9 cellular contexts compared by ENCODE assay signal in genomic region chr22:29167032-29167911, GRCh38. TPM values are rescaled to one million over a fixed set of nuclear protein-coding genes. Genes with fewer than 3 reads are reported as not detected.
DNase-seq lines count a peak whose midpoint lies in the region; ATAC-seq and TF ChIP-seq lines count a peak whose summit lies in the region.
"Had no signal": no experiment of that assay in that cellular context is flagged by ENCODE, and none has a peak within 500 bp of the region (broad histone marks: within the 10 kb centered on the region; RNA-seq: fewer than 3 reads in every experiment).

No MANE protein-coding gene starts in this region.

- peak overlapping the region; percentile 25 for H3K27ac Mint-ChIP-seq in activated T-cell treated with anti-CD3 and anti-CD28 coated beads, Interleukin-2, amount 50 U/mL, for 72 hours

- no peaks in the 10 kb centered on the region for H3K36me3 ChIP-seq in WERI-Rb-1

- TF ChIP-seq CTCF in GM10266 (IDR thresholded peaks at IDR 0.05; ENCODE audit: control insufficient read depth, insufficient read depth, low read depth, missing control alignments) = no peak
- TF ChIP-seq CTCF in HL-60 (IDR thresholded peaks at IDR 0.05; ENCODE audit: insufficient read depth, low read length) = no peak
- TF ChIP-seq CTCF in WERI-Rb-1 (IDR thresholded peaks at IDR 0.05; ENCODE audit: low read depth, low read length) = no peak

- H3K27me3 ChIP-seq in HL-60 (ENCODE audit: insufficient read depth, poor library complexity, severe bottlenecking) = no peaks in the 10 kb centered on the region
- no peaks in the 10 kb centered on the region for H3K27me3 ChIP-seq in WERI-Rb-1 (ENCODE audit: insufficient read depth, low read depth, severe bottlenecking)

- H3K9me3 ChIP-seq in WERI-Rb-1 (ENCODE audit: severe bottlenecking) = no peaks in the 10 kb centered on the region

- H3K36me3 Mint-ChIP-seq in activated T-cell treated with anti-CD3 and anti-CD28 coated beads, Interleukin-2, amount 50 U/mL, for 72 hours (ENCODE audit: insufficient read depth in 2 of 2) = no peaks in the 10 kb centered on the region

- peak overlapping the region; percentile 63 for H3K27ac ChIP-seq in HL-60 (replicated peaks)
- H3K27ac ChIP-seq in WERI-Rb-1 = no peak overlapping the region

- H3K4me3 Mint-ChIP-seq in activated T-cell treated with anti-CD3 and anti-CD28 coated beads, Interleukin-2, amount 50 U/mL, for 72 hours = peak overlapping the region; percentile 59 to 73

- DNase-seq in GM10266 (ENCODE audit: extremely low spot score) = peak; percentile 87
- DNase-seq in HL-60 (ENCODE audit: low read depth in 1 of 2, low spot score in 1 of 2) = peak; percentile 90 to 97
- DNase-seq in activated T-cell treated with anti-CD3 and anti-CD28 coated beads, Interleukin-2, amount 50 U/mL, for 72 hours = peak; percentile 70 to 78
- DNase-seq in stimulated activated CD8-positive, alpha-beta memory T cell treated with anti-CD3 and anti-CD28 coated beads, Interleukin-7, amount 100 ng/mL, for 24 hours (ENCODE audit: low read depth) = peak; percentile 12
- DNase-seq in WERI-Rb-1 = no peak
- DNase-seq in NCI-H2196 treated with DMSO at 0.1 percent for 48 hours (lab: John Stamatoyannopoulos, UW; ENCODE audit: unreplicated experiment) = no peak
- DNase-seq in HuH-7 (ENCODE audit: low spot score) = no peak

- no peak overlapping the region for H3K4me3 ChIP-seq in HL-60 (replicated peaks; ENCODE audit: insufficient read depth, low read length)
- H3K4me3 ChIP-seq in WERI-Rb-1 (ENCODE audit: low read depth, low read length) = no peak overlapping the region

- peak; percentile 87 for ATAC-seq in GM21515 (IDR thresholded peaks at IDR 0.05; ENCODE audit: unreplicated experiment)
- ATAC-seq in activated T-cell treated with anti-CD3 and anti-CD28 coated beads, Interleukin-2, amount 50 U/mL, for 72 hours (replicated peaks in 1 of 2) = peak; percentile 94
- ATAC-seq: HCT116 had no signal

- peaks cover 0 to 2% of the 10 kb centered on the region in 2 donors for H3K9me3 Mint-ChIP-seq in activated T-cell treated with anti-CD3 and anti-CD28 coated beads, Interleukin-2, amount 50 U/mL, for 72 hours

- H3K27me3 Mint-ChIP-seq in activated T-cell treated with anti-CD3 and anti-CD28 coated beads, Interleukin-2, amount 50 U/mL, for 72 hours (ENCODE audit: low read depth) = peaks cover 51% of the 10 kb centered on the region

- peaks cover 32% of the 10 kb centered on the region for H3K4me1 Mint-ChIP-seq in activated T-cell treated with anti-CD3 and anti-CD28 coated beads, Interleukin-2, amount 50 U/mL, for 72 hours (ENCODE audit: low read depth)

RNA-seq across cellular contexts. Expression of gene EMID1, which starts 38.4 kb away (rescaled TPM):
- total RNA-seq in activated T-cell treated with anti-CD3 and anti-CD28 coated beads, Interleukin-2, amount 50 U/mL, for 72 hours = under 1 TPM in 1 of 2 donors, not detected in 1; 0.14 TPM

Comparison
In these comparisons a context has a peak if more than half of its experiments do, and no peak if none do; other contexts are left out.
1. DNase-seq: peak in GM10266 (single experiment), HL-60 (2 of 2), activated T-cell treated with anti-CD3 and anti-CD28 coated beads, Interleukin-2, amount 50 U/mL, for 72 hours (2 of 2) and stimulated activated CD8-positive, alpha-beta memory T cell treated with anti-CD3 and anti-CD28 coated beads, Interleukin-7, amount 100 ng/mL, for 24 hours (single experiment); none in WERI-Rb-1 (single experiment), NCI-H2196 treated with DMSO at 0.1 percent for 48 hours (single experiment) and HuH-7 (single experiment).